2 cellular contexts compared by ENCODE assay signal in genomic region chr17:206484-206883, GRCh38. TPM values are rescaled to one million over a fixed set of nuclear protein-coding genes. Genes with fewer than 3 reads are reported as not detected.
"Had no signal": no experiment of that assay in that cellular context is flagged by ENCODE, and none has a peak within 500 bp of the region (broad histone marks: within the 10 kb centered on the region; RNA-seq: fewer than 3 reads in every experiment).

No MANE protein-coding gene starts in this region.

RNA-seq across cellular contexts. Expression of gene DOC2B, which starts 25.0 kb away (rescaled TPM):
- total RNA-seq: activated CD8-positive, alpha-beta T cell treated with anti-CD3 and anti-CD28 coated beads, Interleukin-2, amount 10 ng/mL, durations not matched to agents 7 days and 5 days; activated naive CD8-positive, alpha-beta T cell treated with anti-CD3 and anti-CD28 coated beads, Interleukin-2, amount 10 ng/mL, durations not matched to agents 7 days and 5 days had no signal
